In the genomic region with DNA sequence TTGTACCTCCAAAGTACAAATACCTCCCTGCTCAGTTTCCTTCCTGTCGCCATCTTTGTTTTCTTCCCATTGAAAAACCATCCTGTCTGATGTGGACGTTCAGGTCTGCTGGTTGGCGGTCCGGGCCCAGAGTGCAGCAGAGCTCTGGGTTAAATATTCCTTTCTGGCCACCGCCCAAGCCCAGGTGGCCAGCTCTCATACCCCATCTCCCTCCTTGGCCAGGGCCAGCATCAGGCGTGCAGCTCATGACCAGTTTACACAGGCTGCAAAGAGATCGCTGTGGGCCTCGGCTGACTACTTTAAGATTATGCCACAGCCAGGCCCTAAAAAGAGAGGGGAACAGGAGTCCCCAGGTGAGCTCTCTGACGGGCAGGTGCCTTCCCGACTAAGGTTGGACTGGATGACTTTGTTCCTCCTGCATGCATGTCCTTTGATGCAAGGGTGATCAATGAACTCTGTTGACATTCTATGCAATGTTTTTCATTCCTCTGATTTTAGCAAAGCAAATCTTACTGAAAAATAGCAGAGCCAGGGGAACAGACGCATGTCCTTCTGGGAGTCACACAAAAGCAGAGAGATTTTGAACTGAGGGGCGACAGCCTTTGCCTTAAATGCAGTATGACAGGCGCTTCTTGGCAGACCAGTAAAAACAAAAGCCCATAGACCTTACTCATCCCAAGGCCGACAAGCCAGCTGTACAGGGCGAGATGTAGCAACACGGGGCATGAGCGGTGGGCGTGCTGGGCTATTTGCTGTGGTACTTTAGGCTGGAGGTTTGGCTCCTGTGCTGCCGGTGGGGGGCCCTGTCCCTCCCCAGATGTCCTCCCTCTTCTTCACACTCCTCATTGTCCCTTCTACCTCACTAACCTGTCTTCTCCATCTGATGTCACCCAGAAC, we compare ENCODE assay signal across 20 cellular contexts.
"Had no signal": no experiment of that assay in that cellular context is flagged by ENCODE, and none has a peak within 500 bp of the region (broad histone marks: within the 10 kb centered on the region; RNA-seq: fewer than 3 reads in every experiment).

No MANE protein-coding gene starts in this region.

- H3K27ac Mint-ChIP-seq: activated naive CD8-positive, alpha-beta T cell treated with anti-CD3 and anti-CD28 coated beads for 36 hours; activated T-cell treated with anti-CD3 and anti-CD28 coated beads, Interleukin-2, amount 50 U/mL, for 72 hours; stimulated activated naive B cell treated with anti-CD40 and anti-IgM and Interleukin-4, amounts not matched to agents 10 μg/mL and 1 μg/mL and 100 μg/mL, for 72 hours; T-helper 1 cell treated with Interleukin-12 subunit alpha and Interleukin-12 subunit beta and Interleukin-4 antibody, amounts not matched to agents 30 μg/mL and 1 μg/mL, for 36 hours had no signal

- FAIRE-seq: endothelial cell of umbilical vein had no signal

- H3K4me3 Mint-ChIP-seq: activated CD8-positive, alpha-beta T cell treated with anti-CD3 and anti-CD28 coated beads, Interleukin-2, amount 10 ng/mL, durations not matched to agents 7 days and 5 days; activated naive CD8-positive, alpha-beta T cell treated with anti-CD3 and anti-CD28 coated beads for 36 hours; activated T-cell treated with anti-CD3 and anti-CD28 coated beads, Interleukin-2, amount 50 U/mL, for 72 hours; stimulated activated naive B cell treated with anti-CD40 and anti-IgM and Interleukin-4, amounts not matched to agents 10 μg/mL and 1 μg/mL and 100 μg/mL, for 72 hours; T-helper 1 cell treated with Interleukin-12 subunit alpha and Interleukin-12 subunit beta and Interleukin-4 antibody, amounts not matched to agents 30 μg/mL and 1 μg/mL, for 36 hours had no signal

- H3K4me3 ChIP-seq: esophagus squamous epithelium, ovary, tibial artery, uterus had no signal

- H3K27ac ChIP-seq: esophagus squamous epithelium, ovary, tibial artery, uterus had no signal

- H3K27me3 Mint-ChIP-seq: activated naive CD8-positive, alpha-beta T cell treated with anti-CD3 and anti-CD28 coated beads for 36 hours; brain; stimulated activated naive B cell treated with anti-CD40 and anti-IgM and Interleukin-4, amounts not matched to agents 10 μg/mL and 1 μg/mL and 100 μg/mL, for 72 hours had no signal

- DNase-seq: activated CD4-positive, alpha-beta T cell treated with anti-CD3 and anti-CD28 coated beads for 48 hours; activated CD8-positive, alpha-beta memory T cell treated with anti-CD3 and anti-CD28 coated beads, Interleukin-2, amount 50 U/mL, for 48 hours; activated CD8-positive, alpha-beta T cell treated with anti-CD3 and anti-CD28 coated beads, Interleukin-2, amount 10 ng/mL, durations not matched to agents 7 days and 5 days; activated gamma-delta T cell; activated naive CD8-positive, alpha-beta T cell treated with anti-CD3 and anti-CD28 coated beads for 36 hours; activated T-cell treated with anti-CD3 and anti-CD28 coated beads, Interleukin-2, amount 50 U/mL, for 72 hours; amygdala; central memory CD4-positive, alpha-beta T cell; cortex of kidney; effector CD8-positive, alpha-beta T cell; esophagus squamous epithelium; hypothalamus; mesendoderm; ovary; stimulated activated naive B cell treated with anti-CD40 and anti-IgM and Interleukin-4, amounts not matched to agents 10 μg/mL and 1 μg/mL and 100 μg/mL, for 72 hours; tibial artery; uterus had no signal

- H3K9me3 Mint-ChIP-seq: activated naive CD8-positive, alpha-beta T cell treated with anti-CD3 and anti-CD28 coated beads for 36 hours; activated T-cell treated with anti-CD3 and anti-CD28 coated beads, Interleukin-2, amount 50 U/mL, for 72 hours; stimulated activated naive B cell treated with anti-CD40 and anti-IgM and Interleukin-4, amounts not matched to agents 10 μg/mL and 1 μg/mL and 100 μg/mL, for 72 hours; T-helper 1 cell treated with Interleukin-12 subunit alpha and Interleukin-12 subunit beta and Interleukin-4 antibody, amounts not matched to agents 30 μg/mL and 1 μg/mL, for 36 hours had no signal

- H3K9me3 ChIP-seq: esophagus squamous epithelium, ovary, tibial artery, uterus had no signal

- H3K27me3 ChIP-seq: esophagus squamous epithelium, ovary, tibial artery, uterus had no signal

- H3K36me3 ChIP-seq: ovary, uterus had no signal

- H3K36me3 Mint-ChIP-seq: activated naive CD8-positive, alpha-beta T cell treated with anti-CD3 and anti-CD28 coated beads for 36 hours had no signal

- ATAC-seq: activated CD8-positive, alpha-beta T cell treated with anti-CD3 and anti-CD28 coated beads, Interleukin-2, amount 10 ng/mL, durations not matched to agents 7 days and 5 days; activated T-cell treated with anti-CD3 and anti-CD28 coated beads, Interleukin-2, amount 50 U/mL, for 72 hours; stimulated activated naive B cell treated with anti-CD40 and anti-IgM and Interleukin-4, amounts not matched to agents 10 μg/mL and 1 μg/mL and 100 μg/mL, for 72 hours had no signal

- H3K4me1 Mint-ChIP-seq: activated naive CD8-positive, alpha-beta T cell treated with anti-CD3 and anti-CD28 coated beads for 36 hours had no signal

- H3K4me1 ChIP-seq: esophagus squamous epithelium, tibial artery, uterus had no signal
